9 cellular contexts compared by ENCODE assay signal in genomic region chr7:134420509-134421125, GRCh38. TPM values are rescaled to one million over a fixed set of nuclear protein-coding genes. Genes with fewer than 3 reads are reported as not detected.
DNase-seq lines count a peak whose midpoint lies in the region; ATAC-seq and TF ChIP-seq lines count a peak whose summit lies in the region.
"Had no signal": no experiment of that assay in that cellular context is flagged by ENCODE, and none has a peak within 500 bp of the region (broad histone marks: within the 10 kb centered on the region; RNA-seq: fewer than 3 reads in every experiment).

No MANE protein-coding gene starts in this region.

- dilution Hi-C loops in mammary epithelial cell (cut with HindIII; ENCODE audit: low sequenced_read_pairs) = no loop called here

- no peaks in the 10 kb centered on the region for H3K4me1 Mint-ChIP-seq in activated CD8-positive, alpha-beta T cell treated with anti-CD3 and anti-CD28 coated beads for 36 hours (ENCODE audit: low read depth)
- H3K4me1 Mint-ChIP-seq in activated CD8-positive, alpha-beta T cell treated with anti-CD3 and anti-CD28 coated beads, Interleukin-2, amount 10 ng/mL, durations not matched to agents 7 days and 5 days (ENCODE audit: low read depth) = no peaks in the 10 kb centered on the region

- no peak overlapping the region for H3K4me3 ChIP-seq in mammary epithelial cell (replicated peaks in 1 of 3; ENCODE audit: insufficient read depth in 1 of 3, low read depth in 2 of 3, low read length in 3 of 3)
- H3K4me3 ChIP-seq in uterus = no peak overlapping the region

- H3K9me3 Mint-ChIP-seq in activated CD8-positive, alpha-beta T cell treated with anti-CD3 and anti-CD28 coated beads for 36 hours = no peaks in the 10 kb centered on the region
- H3K9me3 Mint-ChIP-seq in activated CD8-positive, alpha-beta T cell treated with anti-CD3 and anti-CD28 coated beads, Interleukin-2, amount 10 ng/mL, durations not matched to agents 7 days and 5 days (ENCODE audit: insufficient read depth) = no peaks in the 10 kb centered on the region

- no peaks in the 10 kb centered on the region for H4K20me1 ChIP-seq in mammary epithelial cell (ENCODE audit: insufficient read depth, low read length)

- H3K4me2 ChIP-seq in mammary epithelial cell (ENCODE audit: insufficient read depth, low read depth, low read length) = peak overlapping the region; percentile 26

- 47% methylated on average over 3 of the region's 5 CpGs for WGBS in mammary epithelial cell (ENCODE audit: low coverage, missing lambda C conversion rate)

- H3K36me3 ChIP-seq in mammary epithelial cell (ENCODE audit: insufficient read depth, low read length) = no peaks in the 10 kb centered on the region
- H3K36me3 ChIP-seq in uterus = no peaks in the 10 kb centered on the region

- peak; percentile 17 for DNase-seq in activated CD8-positive, alpha-beta T cell treated with anti-CD3 and anti-CD28 coated beads for 36 hours
- no peak for DNase-seq in activated CD8-positive, alpha-beta T cell treated with anti-CD3 and anti-CD28 coated beads, Interleukin-2, amount 10 ng/mL, durations not matched to agents 7 days and 5 days
- DNase-seq in NCI-H2227 (lab: John Stamatoyannopoulos, UW; ENCODE audit: unreplicated experiment) (peak; percentile 80), mammary epithelial cell (peak; percentile 55), kidney glomerular epithelial cell (lab: John Stamatoyannopoulos, UW) (peak; percentile 62), uterus (no peak), T-helper 9 cell (no peak)
- DNase-seq in activated CD4-positive, CD25-positive, alpha-beta regulatory T cell treated with anti-CD3 and anti-CD28 coated beads, Interleukin-2, amount 50 U/mL, for 72 hours = no peak

- in situ Hi-C loops in mammary epithelial cell (cut with MboI; ENCODE audit: low sequenced_read_pairs in 2 of 2) = loop anchor here in 1 of 2 donors (25.0 kb wide), 1 partner anchor 283 kb away; the partner anchor contains the start of gene LRGUK

- BruUV-seq in mammary epithelial cell (replicated peaks; lab: Mats Ljungman, UMichigan) = no TSS peak

- no peak overlapping the region for H3K27ac Mint-ChIP-seq in activated CD8-positive, alpha-beta T cell treated with anti-CD3 and anti-CD28 coated beads for 36 hours
- H3K27ac Mint-ChIP-seq in activated CD8-positive, alpha-beta T cell treated with anti-CD3 and anti-CD28 coated beads, Interleukin-2, amount 10 ng/mL, durations not matched to agents 7 days and 5 days = no peak overlapping the region
- H3K27ac Mint-ChIP-seq: activated naive CD8-positive, alpha-beta T cell had no signal

- ATAC-seq in activated CD8-positive, alpha-beta T cell treated with anti-CD3 and anti-CD28 coated beads for 36 hours = no peak
- no peak for ATAC-seq in activated CD8-positive, alpha-beta T cell treated with anti-CD3 and anti-CD28 coated beads, Interleukin-2, amount 10 ng/mL, durations not matched to agents 7 days and 5 days

- POLR2A ChIA-PET in activated CD8-positive, alpha-beta T cell treated with anti-CD3 and anti-CD28 coated beads for 36 hours (lab: Charles Lee) = no interaction called here
- POLR2A ChIA-PET in activated CD8-positive, alpha-beta T cell treated with anti-CD3 and anti-CD28 coated beads, Interleukin-2, amount 10 ng/mL, durations not matched to agents 7 days and 5 days (lab: Charles Lee) = no interaction called here

- H3K4me3 Mint-ChIP-seq in activated CD8-positive, alpha-beta T cell treated with anti-CD3 and anti-CD28 coated beads for 36 hours = no peak overlapping the region
- H3K4me3 Mint-ChIP-seq in activated CD8-positive, alpha-beta T cell treated with anti-CD3 and anti-CD28 coated beads, Interleukin-2, amount 10 ng/mL, durations not matched to agents 7 days and 5 days = no peak overlapping the region
- H3K4me3 Mint-ChIP-seq: activated naive CD8-positive, alpha-beta T cell had no signal

- no peak overlapping the region for H3K9ac ChIP-seq in mammary epithelial cell (ENCODE audit: insufficient read depth, low read length)

- peak overlapping the region; percentile 74 for H2AFZ ChIP-seq in mammary epithelial cell (ENCODE audit: low read depth, low read length)

- H3K4me1 ChIP-seq in mammary epithelial cell (ENCODE audit: insufficient read depth, low read length) (peaks cover 6% of the 10 kb centered on the region), uterus (no peaks in the 10 kb centered on the region)

- TF ChIP-seq CTCF in activated CD8-positive, alpha-beta T cell treated with anti-CD3 and anti-CD28 coated beads for 36 hours (IDR thresholded peaks at IDR 0.05) = no peak
- TF ChIP-seq CTCF in mammary epithelial cell (conservative IDR thresholded peaks at IDR 0.05 in 1 of 2, IDR thresholded peaks at IDR 0.05 in 1 of 2; ENCODE audit: extremely low read depth in 1 of 2, insufficient read depth in 1 of 2, low read depth in 1 of 2, low read length in 2 of 2) (peak; percentile 76 to 89), uterus (IDR thresholded peaks at IDR 0.05) (peak in 3 of 4 experiments; percentile 8 to 23 (median 22))

- H3K27me3 Mint-ChIP-seq in activated CD8-positive, alpha-beta T cell treated with anti-CD3 and anti-CD28 coated beads for 36 hours = peaks cover 3% of the 10 kb centered on the region
- H3K27me3 Mint-ChIP-seq in activated CD8-positive, alpha-beta T cell treated with anti-CD3 and anti-CD28 coated beads, Interleukin-2, amount 10 ng/mL, durations not matched to agents 7 days and 5 days (ENCODE audit: low read depth) = no peaks in the 10 kb centered on the region
- H3K27me3 Mint-ChIP-seq: activated naive CD8-positive, alpha-beta T cell had no signal

- CTCF ChIA-PET in activated CD8-positive, alpha-beta T cell treated with anti-CD3 and anti-CD28 coated beads for 36 hours (lab: Charles Lee) = interaction anchor here (1.1 to 1.5 kb wide), 4 partner anchors 9 to 409 kb away, joined by 3 to 4 read pairs (median 4); no protein-coding TSS in a partner anchor
- CTCF ChIA-PET in activated CD8-positive, alpha-beta T cell treated with anti-CD3 and anti-CD28 coated beads, Interleukin-2, amount 10 ng/mL, durations not matched to agents 7 days and 5 days (lab: Charles Lee) = interaction anchor here (1.7 kb wide), 1 partner anchor 12 kb away, joined by 6 read pairs; no protein-coding TSS in a partner anchor
- CTCF ChIA-PET in mammary epithelial cell (lab: Charles Lee; ENCODE audit: low non-redundant PET) = interaction anchor here (0.6 to 1.0 kb wide), 9 partner anchors 59 to 1326 kb away, joined by 3 to 10 read pairs (median 5); partner anchors contain the start of gene LRGUK

- no peak overlapping the region for H3K27ac ChIP-seq in mammary epithelial cell (ENCODE audit: insufficient read depth, low read depth, low read length)
- no peak overlapping the region for H3K27ac ChIP-seq in uterus

- TF ChIP-seq POLR2A in uterus (IDR thresholded peaks at IDR 0.05) = no peak

- no peaks in the 10 kb centered on the region for H3K36me3 Mint-ChIP-seq in activated CD8-positive, alpha-beta T cell treated with anti-CD3 and anti-CD28 coated beads for 36 hours (ENCODE audit: low read depth)
- no peaks in the 10 kb centered on the region for H3K36me3 Mint-ChIP-seq in activated CD8-positive, alpha-beta T cell treated with anti-CD3 and anti-CD28 coated beads, Interleukin-2, amount 10 ng/mL, durations not matched to agents 7 days and 5 days (ENCODE audit: low read depth)
- H3K36me3 Mint-ChIP-seq: activated naive CD8-positive, alpha-beta T cell had no signal

- no peaks in the 10 kb centered on the region for H3K27me3 ChIP-seq in mammary epithelial cell (ENCODE audit: insufficient read depth, low read length)
- no peaks in the 10 kb centered on the region for H3K27me3 ChIP-seq in uterus

- H3K9me3 ChIP-seq in mammary epithelial cell (replicated peaks; ENCODE audit: insufficient read depth, low read length) (no peaks in the 10 kb centered on the region), uterus (no peaks in the 10 kb centered on the region)

- no peaks in the 10 kb centered on the region for H3K79me2 ChIP-seq in mammary epithelial cell (ENCODE audit: insufficient read depth, low read length)

- intact Hi-C loops in activated CD8-positive, alpha-beta T cell treated with anti-CD3 and anti-CD28 coated beads for 36 hours (cut with micrococcal nuclease) = no loop called here
- intact Hi-C loops in mammary epithelial cell (cut with micrococcal nuclease) = loop anchor here (1.0 to 10.0 kb wide), 9 partner anchors 55 to 676 kb away; partner anchors contain the start of genes LRGUK and SLC35B4
- intact Hi-C loops in uterus (cut with DNase I; ENCODE audit: low total_unique reads) = no loop called here

RNA-seq across cellular contexts. Expression of gene AKR1B1, which starts 38.3 kb away (rescaled TPM):
- total RNA-seq in activated CD8-positive, alpha-beta T cell treated with anti-CD3 and anti-CD28 coated beads for 36 hours = 100 to 1,000 TPM; 106 to 108 TPM
- total RNA-seq in activated CD8-positive, alpha-beta T cell treated with anti-CD3 and anti-CD28 coated beads, Interleukin-2, amount 10 ng/mL, durations not matched to agents 7 days and 5 days = 100 to 1,000 TPM in 1 of 2 experiments, 10 to 100 TPM in 1; 99.8 to 101 TPM
- total RNA-seq in mammary epithelial cell (100 to 1,000 TPM in 1 of 2 donors, 10 to 100 TPM in 1; 78.9 to 137 TPM), uterus (10 to 100 TPM; 10.8 to 69.3 (median 40.8) TPM)
- polyA plus RNA-seq in mammary epithelial cell = 286 TPM
- 117 TPM for polyA minus RNA-seq in mammary epithelial cell

Comparison
In these comparisons a context has a peak if more than half of its experiments do, and no peak if none do; other contexts are left out.
1. DNase-seq: peak in activated CD8-positive, alpha-beta T cell treated with anti-CD3 and anti-CD28 coated beads for 36 hours (single experiment), NCI-H2227 (single experiment), mammary epithelial cell (single experiment) and kidney glomerular epithelial cell (single experiment); none in activated CD8-positive, alpha-beta T cell treated with anti-CD3 and anti-CD28 coated beads, Interleukin-2, amount 10 ng/mL, durations not matched to agents 7 days and 5 days (single experiment), uterus (0 of 2), activated CD4-positive, CD25-positive, alpha-beta regulatory T cell treated with anti-CD3 and anti-CD28 coated beads, Interleukin-2, amount 50 U/mL, for 72 hours (single experiment) and T-helper 9 cell (single experiment).